ENCODE assay signal across 8 cellular contexts in genomic region chr11:61194133-61194785, GRCh38. TPM values are rescaled to one million over a fixed set of nuclear protein-coding genes. Genes with fewer than 3 reads are reported as not detected.
"Had no signal": no experiment of that assay in that cellular context is flagged by ENCODE, and none has a peak within 500 bp of the region (broad histone marks: within the 10 kb centered on the region; RNA-seq: fewer than 3 reads in every experiment).

No MANE protein-coding gene starts in this region.

RNA-seq across cellular contexts. Expression of gene PGA3, which starts 9.1 kb away (rescaled TPM):
- total RNA-seq: fibroblast of villous mesenchyme, gastrocnemius medialis, left ventricle myocardium superior, lung, neural crest cell had no signal

RNA-seq across cellular contexts. Expression of gene PGA4, which starts 27.9 kb away (rescaled TPM):
- total RNA-seq: fibroblast of villous mesenchyme, neural crest cell, prostate gland had no signal

RNA-seq across cellular contexts. Expression of gene PGA5, which starts 46.7 kb away (rescaled TPM):
- total RNA-seq: fibroblast of villous mesenchyme, gastrocnemius medialis, neural crest cell, occipital lobe, prostate gland, uterus had no signal
